12 cellular contexts compared by ENCODE assay signal in genomic region chr11:48506169-48506568, GRCh38. TPM values are rescaled to one million over a fixed set of nuclear protein-coding genes. Genes with fewer than 3 reads are reported as not detected.
"Had no signal": no experiment of that assay in that cellular context is flagged by ENCODE, and none has a peak within 500 bp of the region (broad histone marks: within the 10 kb centered on the region; RNA-seq: fewer than 3 reads in every experiment).

No MANE protein-coding gene starts in this region.

RNA-seq across cellular contexts. Expression of gene OR4A47, which starts 17.6 kb away (rescaled TPM):
- total RNA-seq: OCI-LY7, PC-3, PC-9, Peyer's patch, Right ventricle myocardium inferior, Right ventricle myocardium superior, RPMI7951, SJCRH30, SJSA1, SK-MEL-5, T-cell had no signal
- polyA plus RNA-seq: SK-N-SH had no signal
